In the genomic region with DNA sequence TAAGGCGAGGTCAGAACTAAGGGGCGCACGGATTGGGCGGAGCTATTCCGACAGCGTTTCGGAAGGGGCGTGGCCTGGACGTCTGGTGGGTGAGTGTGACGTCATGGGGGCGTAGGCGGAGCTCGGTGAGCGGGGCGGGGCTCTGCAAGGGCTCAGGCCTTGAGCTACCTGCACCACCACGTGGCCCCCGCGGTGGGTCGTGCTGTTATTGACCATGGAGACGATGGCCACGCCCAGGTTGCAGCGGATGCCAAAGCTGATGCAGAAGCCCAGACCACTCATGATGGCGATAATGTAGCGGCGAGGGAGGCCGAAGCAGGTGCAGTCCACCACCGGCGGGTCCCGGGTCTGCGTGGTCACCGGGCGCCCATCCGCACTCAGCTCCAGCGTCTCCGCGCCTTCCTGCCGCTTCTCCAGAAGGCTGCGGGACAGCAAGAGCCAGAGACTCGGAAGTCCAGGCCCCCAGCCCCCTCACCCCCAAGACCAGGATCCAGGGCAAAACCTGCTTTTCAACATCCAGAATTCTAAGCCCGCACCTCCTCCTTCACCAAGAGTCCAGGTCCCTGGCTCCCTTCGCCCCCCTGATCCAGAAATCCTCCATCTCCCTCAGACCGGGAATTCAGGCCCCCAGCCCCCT, we compare ENCODE assay signal across 1 cellular context.
TF ChIP-seq lines count a peak whose summit lies in the region.

No MANE protein-coding gene starts in this region.

TF ChIP-seq in HepG2, 621 proteins besides CTCF, POLR2A, EP300 and RAD21:
- TF ChIP-seq, protein P1, sequence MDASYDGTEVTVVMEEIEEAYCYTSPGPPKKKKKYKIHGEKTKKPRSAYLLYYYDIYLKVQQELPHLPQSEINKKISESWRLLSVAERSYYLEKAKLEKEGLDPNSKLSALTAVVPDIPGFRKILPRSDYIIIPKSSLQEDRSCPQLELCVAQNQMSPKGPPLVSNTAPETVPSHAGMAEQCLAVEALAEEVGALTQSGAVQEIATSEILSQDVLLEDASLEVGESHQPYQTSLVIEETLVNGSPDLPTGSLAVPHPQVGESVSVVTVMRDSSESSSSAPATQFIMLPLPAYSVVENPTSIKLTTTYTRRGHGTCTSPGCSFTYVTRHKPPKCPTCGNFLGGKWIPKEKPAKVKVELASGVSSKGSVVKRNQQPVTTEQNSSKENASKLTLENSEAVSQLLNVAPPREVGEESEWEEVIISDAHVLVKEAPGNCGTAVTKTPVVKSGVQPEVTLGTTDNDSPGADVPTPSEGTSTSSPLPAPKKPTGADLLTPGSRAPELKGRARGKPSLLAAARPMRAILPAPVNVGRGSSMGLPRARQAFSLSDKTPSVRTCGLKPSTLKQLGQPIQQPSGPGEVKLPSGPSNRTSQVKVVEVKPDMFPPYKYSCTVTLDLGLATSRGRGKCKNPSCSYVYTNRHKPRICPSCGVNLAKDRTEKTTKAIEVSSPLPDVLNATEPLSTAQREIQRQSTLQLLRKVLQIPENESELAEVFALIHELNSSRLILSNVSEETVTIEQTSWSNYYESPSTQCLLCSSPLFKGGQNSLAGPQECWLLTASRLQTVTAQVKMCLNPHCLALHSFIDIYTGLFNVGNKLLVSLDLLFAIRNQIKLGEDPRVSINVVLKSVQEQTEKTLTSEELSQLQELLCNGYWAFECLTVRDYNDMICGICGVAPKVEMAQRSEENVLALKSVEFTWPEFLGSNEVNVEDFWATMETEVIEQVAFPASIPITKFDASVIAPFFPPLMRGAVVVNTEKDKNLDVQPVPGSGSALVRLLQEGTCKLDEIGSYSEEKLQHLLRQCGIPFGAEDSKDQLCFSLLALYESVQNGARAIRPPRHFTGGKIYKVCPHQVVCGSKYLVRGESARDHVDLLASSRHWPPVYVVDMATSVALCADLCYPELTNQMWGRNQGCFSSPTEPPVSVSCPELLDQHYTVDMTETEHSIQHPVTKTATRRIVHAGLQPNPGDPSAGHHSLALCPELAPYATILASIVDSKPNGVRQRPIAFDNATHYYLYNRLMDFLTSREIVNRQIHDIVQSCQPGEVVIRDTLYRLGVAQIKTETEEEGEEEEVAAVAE (CRISPR knock-in tag; IDR thresholded peaks at IDR 0.05; ENCODE audit: borderline replicate concordance) = no peak
- TF ChIP-seq ZNF225 (CRISPR knock-in tag; IDR thresholded peaks at IDR 0.05) (no peak), ATF7 (IDR thresholded peaks at IDR 0.05) (peak; percentile 90), ATF7 (CRISPR knock-in tag; IDR thresholded peaks at IDR 0.05) (no peak), GATAD2A (CRISPR knock-in tag; IDR thresholded peaks at IDR 0.05) (no peak), ZNF232 (CRISPR knock-in tag; IDR thresholded peaks at IDR 0.05; ENCODE audit: borderline replicate concordance) (no peak), CREB1 (IDR thresholded peaks at IDR 0.05) (peak; percentile 97), CREB1 (CRISPR knock-in tag; IDR thresholded peaks at IDR 0.05) (no peak), PHF21A (CRISPR knock-in tag; IDR thresholded peaks at IDR 0.05) (no peak)
- TF ChIP-seq, protein P2, sequence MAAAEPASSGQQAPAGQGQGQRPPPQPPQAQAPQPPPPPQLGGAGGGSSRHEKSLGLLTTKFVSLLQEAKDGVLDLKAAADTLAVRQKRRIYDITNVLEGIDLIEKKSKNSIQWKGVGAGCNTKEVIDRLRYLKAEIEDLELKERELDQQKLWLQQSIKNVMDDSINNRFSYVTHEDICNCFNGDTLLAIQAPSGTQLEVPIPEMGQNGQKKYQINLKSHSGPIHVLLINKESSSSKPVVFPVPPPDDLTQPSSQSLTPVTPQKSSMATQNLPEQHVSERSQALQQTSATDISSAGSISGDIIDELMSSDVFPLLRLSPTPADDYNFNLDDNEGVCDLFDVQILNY (CRISPR knock-in tag; conservative IDR thresholded peaks at IDR 0.05) = no peak
